ENCODE assay signal across 17 cellular contexts in genomic region chr11:78219493-78220217, GRCh38. TPM values are rescaled to one million over a fixed set of nuclear protein-coding genes. Genes with fewer than 3 reads are reported as not detected.
DNase-seq lines count a peak whose midpoint lies in the region; ATAC-seq and TF ChIP-seq lines count a peak whose summit lies in the region.
"Had no signal": no experiment of that assay in that cellular context is flagged by ENCODE, and none has a peak within 500 bp of the region (broad histone marks: within the 10 kb centered on the region; RNA-seq: fewer than 3 reads in every experiment).

No MANE protein-coding gene starts in this region.

- no peak overlapping the region for H3K4me3 Mint-ChIP-seq in activated naive CD4-positive, alpha-beta T cell treated with anti-CD3 and anti-CD28 coated beads for 36 hours
- H3K4me3 Mint-ChIP-seq in WTC11 = no peak overlapping the region
- H3K4me3 Mint-ChIP-seq: nephron progenitor cell; stimulated activated naive CD8-positive, alpha-beta T cell treated with anti-CD3 and anti-CD28 coated beads, Interleukin-15, Interleukin-2, amounts not matched to agents 100 ng/mL and 50 ng/mL, for 24 hours; T-cell had no signal

- H3K36me3 Mint-ChIP-seq in activated naive CD4-positive, alpha-beta T cell treated with anti-CD3 and anti-CD28 coated beads for 36 hours (ENCODE audit: low read depth) = peaks cover 7% of the 10 kb centered on the region
- peaks cover 13% of the 10 kb centered on the region; the same call in 1 of the 2 replicates for H3K36me3 Mint-ChIP-seq in WTC11

- no peaks in the 10 kb centered on the region for H3K27me3 Mint-ChIP-seq in activated naive CD4-positive, alpha-beta T cell treated with anti-CD3 and anti-CD28 coated beads for 36 hours (ENCODE audit: low read depth)
- no peaks in the 10 kb centered on the region for H3K27me3 Mint-ChIP-seq in WTC11 (ENCODE audit: low read depth)
- H3K27me3 Mint-ChIP-seq: stimulated activated naive CD8-positive, alpha-beta T cell treated with anti-CD3 and anti-CD28 coated beads, Interleukin-15, Interleukin-2, amounts not matched to agents 100 ng/mL and 50 ng/mL, for 24 hours; T-cell had no signal

- POLR2A ChIA-PET in WTC11 (lab: Charles Lee) = no interaction called here

- no peaks in the 10 kb centered on the region for H3K9me3 Mint-ChIP-seq in activated naive CD4-positive, alpha-beta T cell treated with anti-CD3 and anti-CD28 coated beads for 36 hours
- no peaks in the 10 kb centered on the region for H3K9me3 Mint-ChIP-seq in WTC11
- H3K9me3 Mint-ChIP-seq: nephron progenitor cell; stimulated activated naive CD8-positive, alpha-beta T cell treated with anti-CD3 and anti-CD28 coated beads, Interleukin-15, Interleukin-2, amounts not matched to agents 100 ng/mL and 50 ng/mL, for 24 hours; T-cell had no signal

- intact Hi-C loops in activated naive CD4-positive, alpha-beta T cell treated with anti-CD3 and anti-CD28 coated beads for 36 hours (cut with micrococcal nuclease) = loop anchor here (1.0 kb wide), 4 partner anchors 17 to 80 kb away; partner anchors contain the start of genes ALG8, KCTD21 and USP35

- TF ChIP-seq CTCF in WTC11 (IDR thresholded peaks at IDR 0.05) = no peak

- peaks cover 14% of the 10 kb centered on the region for H3K4me1 Mint-ChIP-seq in activated naive CD4-positive, alpha-beta T cell treated with anti-CD3 and anti-CD28 coated beads for 36 hours (ENCODE audit: low read depth)
- H3K4me1 Mint-ChIP-seq in WTC11 = no peaks in the 10 kb centered on the region
- H3K4me1 Mint-ChIP-seq: nephron progenitor cell had no signal

- peak; percentile 50 for DNase-seq in activated naive CD4-positive, alpha-beta T cell treated with anti-CD3 and anti-CD28 coated beads for 36 hours
- DNase-seq in activated naive CD4-positive, alpha-beta T cell treated with anti-CD3 and anti-CD28 coated beads, Interleukin-2, amount 50 U/mL, for 16 hours = no peak
- peak; percentile 5 for DNase-seq in WTC11 (ENCODE audit: low spot score)
- DNase-seq in islet precursor cell = peak; percentile 41
- peak; percentile 44 for DNase-seq in superior temporal gyrus (ENCODE audit: extremely low spot score)
- no peak for DNase-seq in stimulated activated CD4-positive, alpha-beta T cell treated with anti-CD3 and anti-CD28 coated beads, Interleukin-4, amount 100 ng/mL, for 1 hour
- no peak for DNase-seq in NCI-H2171 treated with DMSO at 0.1 percent for 48 hours (lab: John Stamatoyannopoulos, UW)
- no peak for DNase-seq in DMS 273 (lab: John Stamatoyannopoulos, UW; ENCODE audit: unreplicated experiment)
- DNase-seq: brain microvascular endothelial cell; NCI-H1694; NCI-H526; nephron progenitor cell; stimulated activated CD4-positive, alpha-beta T cell treated with anti-CD3 and anti-CD28 coated beads, Interleukin-12 subunit alpha, Interleukin-12 subunit beta, amount 100 ng/mL, for 4 hours; transverse colon had no signal

- CTCF ChIA-PET in activated naive CD4-positive, alpha-beta T cell treated with anti-CD3 and anti-CD28 coated beads for 36 hours (lab: Charles Lee) = no interaction called here
- CTCF ChIA-PET in WTC11 (lab: Charles Lee) = interaction anchor here (1.0 kb wide), 1 partner anchor 9 kb away, joined by 3 read pairs; no protein-coding TSS in a partner anchor

- no peak overlapping the region for H3K27ac Mint-ChIP-seq in activated naive CD4-positive, alpha-beta T cell treated with anti-CD3 and anti-CD28 coated beads for 36 hours
- H3K27ac Mint-ChIP-seq in WTC11 = no peak overlapping the region
- H3K27ac Mint-ChIP-seq: nephron progenitor cell; stimulated activated naive CD8-positive, alpha-beta T cell treated with anti-CD3 and anti-CD28 coated beads, Interleukin-15, Interleukin-2, amounts not matched to agents 100 ng/mL and 50 ng/mL, for 24 hours had no signal

- ATAC-seq in WTC11 = no peak
- ATAC-seq: right lobe of liver had no signal

TF ChIP-seq in WTC11, 78 proteins besides CTCF, POLR2A, EP300 and RAD21:
- no peak for TF ChIP-seq SMAD3 (CRISPR knock-in tag; IDR thresholded peaks at IDR 0.05; ENCODE audit: borderline replicate concordance)
- TF ChIP-seq MYBL2 (CRISPR knock-in tag; IDR thresholded peaks at IDR 0.05) = no peak
- no peak for TF ChIP-seq MLX (CRISPR knock-in tag; IDR thresholded peaks at IDR 0.05)
- TF ChIP-seq PRRX2 (CRISPR knock-in tag; IDR thresholded peaks at IDR 0.05) = no peak
- TF ChIP-seq CREM (CRISPR knock-in tag; IDR thresholded peaks at IDR 0.05) = no peak
- TF ChIP-seq JUN (CRISPR knock-in tag; IDR thresholded peaks at IDR 0.05) = no peak
- no peak for TF ChIP-seq USF2 (CRISPR knock-in tag; IDR thresholded peaks at IDR 0.05)
TF ChIP-seq in WTC11: peak in this region for 0.

RNA-seq across cellular contexts. Expression of gene USP35, which starts 30.9 kb away (rescaled TPM):
- total RNA-seq in activated naive CD4-positive, alpha-beta T cell treated with anti-CD3 and anti-CD28 coated beads for 36 hours = 10 to 100 TPM; 13.4 to 14.2 TPM
- 9.1 to 10.6 TPM (median 9.6 TPM) in 3 replicates for total RNA-seq in WTC11 (2021)

RNA-seq across cellular contexts. Expression of gene KCTD21, which starts 31.2 kb away (rescaled TPM):
- 10 to 100 TPM in 1 of 2 experiments, 1 to 10 TPM in 1; 8.6 to 10.1 TPM for total RNA-seq in activated naive CD4-positive, alpha-beta T cell treated with anti-CD3 and anti-CD28 coated beads for 36 hours
- total RNA-seq in WTC11 (2021) = 2.8 to 4.0 TPM (median 3.1 TPM) in 3 replicates

Comparison
In these comparisons a context has a peak if more than half of its experiments do, and no peak if none do; other contexts are left out.
1. DNase-seq: peak in activated naive CD4-positive, alpha-beta T cell treated with anti-CD3 and anti-CD28 coated beads for 36 hours (single experiment), WTC11 (single experiment), islet precursor cell (single experiment) and superior temporal gyrus (single experiment); none in activated naive CD4-positive, alpha-beta T cell treated with anti-CD3 and anti-CD28 coated beads, Interleukin-2, amount 50 U/mL, for 16 hours (single experiment), stimulated activated CD4-positive, alpha-beta T cell treated with anti-CD3 and anti-CD28 coated beads, Interleukin-4, amount 100 ng/mL, for 1 hour (single experiment), NCI-H2171 treated with DMSO at 0.1 percent for 48 hours (single experiment) and DMS 273 (single experiment).